Comparison of ENCODE assay signal across 1 cellular context in genomic region chr2:179990676-179991317, GRCh38.
TF ChIP-seq lines count a peak whose summit lies in the region.

No MANE protein-coding gene starts in this region.

TF ChIP-seq in WTC11, 78 proteins besides CTCF, POLR2A, EP300 and RAD21 (continued from another document):
- TF ChIP-seq STAT6 (CRISPR knock-in tag; conservative IDR thresholded peaks at IDR 0.05; ENCODE audit: low read depth) (no peak), FOXK1 (CRISPR knock-in tag; IDR thresholded peaks at IDR 0.05) (no peak), ATF3 (CRISPR knock-in tag; conservative IDR thresholded peaks at IDR 0.05) (no peak)
TF ChIP-seq in WTC11: peak in this region for 0.
